In the genomic region with DNA sequence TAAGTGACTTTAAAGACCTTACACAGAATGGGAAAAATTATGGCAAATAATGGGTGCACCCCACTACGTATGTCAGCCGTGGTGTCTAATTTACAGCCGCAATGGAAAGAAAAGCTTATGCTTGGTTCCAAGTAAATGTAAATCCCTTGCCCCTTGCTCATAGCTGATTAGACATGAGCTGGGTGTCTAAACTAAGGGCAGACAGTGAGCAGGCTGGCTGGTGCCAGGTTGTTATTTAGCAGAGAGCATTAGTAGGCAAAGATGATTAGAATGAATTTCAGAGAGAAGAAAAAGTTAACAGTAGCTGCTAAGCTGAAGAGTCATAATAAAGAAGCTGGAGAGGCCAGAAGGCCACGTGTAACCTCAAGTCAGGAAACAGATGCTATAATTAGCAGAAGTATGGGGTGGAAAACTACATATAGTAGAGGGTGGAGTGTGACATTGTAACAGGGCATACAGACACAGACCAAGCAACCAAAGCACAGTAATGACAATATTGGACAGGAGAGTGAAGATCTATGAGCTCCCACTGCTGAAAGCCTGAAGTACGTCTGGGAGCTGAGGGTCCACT, we compare ENCODE assay signal across 13 cellular contexts.
DNase-seq lines count a peak whose midpoint lies in the region; ATAC-seq and TF ChIP-seq lines count a peak whose summit lies in the region.
"Had no signal": no experiment of that assay in that cellular context is flagged by ENCODE, and none has a peak within 500 bp of the region (broad histone marks: within the 10 kb centered on the region; RNA-seq: fewer than 3 reads in every experiment).

No MANE protein-coding gene starts in this region.

- intact Hi-C loops in esophagus squamous epithelium (cut with DNase I) = no loop called here

- TF ChIP-seq POLR2A in esophagus squamous epithelium (IDR thresholded peaks at IDR 0.05) = no peak

- H3K36me3 Mint-ChIP-seq in osteocyte (ENCODE audit: unreplicated experiment) = no peaks in the 10 kb centered on the region

- in situ Hi-C loops in GM23248 (cut with MboI) = no loop called here

- H2AFZ ChIP-seq in GM23248 = no peak overlapping the region

- H3K27ac Mint-ChIP-seq in osteocyte (ENCODE audit: unreplicated experiment) = no peak overlapping the region

- H3K4me3 ChIP-seq in GM23248 = no peak overlapping the region
- H3K4me3 ChIP-seq in esophagus squamous epithelium = no peak overlapping the region
- H3K4me3 ChIP-seq: dorsolateral prefrontal cortex, psoas muscle, SK-N-MC had no signal

- H3F3A ChIP-seq in GM23248 (ENCODE audit: insufficient read depth) = no peaks in the 10 kb centered on the region

- H3K27ac ChIP-seq in GM23248 = no peak overlapping the region
- H3K27ac ChIP-seq in esophagus squamous epithelium = no peak overlapping the region
- H3K27ac ChIP-seq: dorsolateral prefrontal cortex, psoas muscle, SK-N-MC had no signal

- H3K79me2 ChIP-seq in GM23248 (ENCODE audit: insufficient read depth) = no peaks in the 10 kb centered on the region

- no peaks in the 10 kb centered on the region for H3K9me2 ChIP-seq in GM23248 (ENCODE audit: insufficient read depth)

- H3K9me3 Mint-ChIP-seq in osteocyte (ENCODE audit: unreplicated experiment) = no peaks in the 10 kb centered on the region

- no peak overlapping the region for H3K4me3 Mint-ChIP-seq in osteocyte (ENCODE audit: unreplicated experiment)

- no peak overlapping the region for H3K4me2 ChIP-seq in GM23248 (ENCODE audit: unreplicated experiment)

- 54 to 57% methylated on average over 5 of the region's 5 CpGs for WGBS in GM23248 (ENCODE audit: low coverage in 1 of 2, low lambda C conversion rate in 2 of 2, missing lambda C conversion rate in 2 of 2), 2 experiments
- 59 to 64% methylated on average over 5 of the region's 5 CpGs for WGBS in esophagus squamous epithelium, 2 donors

- peak; percentile 1 for DNase-seq in GM23248
- peak; percentile 49 for DNase-seq in NCI-H69 (lab: John Stamatoyannopoulos, UW)
- no peak for DNase-seq in left lobe of liver (ENCODE audit: low spot score)
- no peak for DNase-seq in HK-2 (ENCODE audit: unreplicated experiment)
- no peak for DNase-seq in DMS79 (lab: John Stamatoyannopoulos, UW)
- no peak for DNase-seq in esophagus squamous epithelium (lab: John Stamatoyannopoulos, UW)
- no peak for DNase-seq in osteocyte (ENCODE audit: extremely low spot score, unreplicated experiment)
- DNase-seq: activated T-cell treated with anti-CD3 and anti-CD28 coated beads, Interleukin-2, amount 50 U/mL, for 48 hours; dorsolateral prefrontal cortex; NCI-H1694; psoas muscle had no signal

- no peaks in the 10 kb centered on the region for H3K4me1 ChIP-seq in GM23248 (ENCODE audit: insufficient read depth)
- no peaks in the 10 kb centered on the region for H3K4me1 ChIP-seq in esophagus squamous epithelium
- H3K4me1 ChIP-seq: psoas muscle had no signal

- no peaks in the 10 kb centered on the region for H4K20me1 ChIP-seq in GM23248 (ENCODE audit: insufficient read depth)

- H3K27me3 ChIP-seq in GM23248 (replicated peaks; ENCODE audit: insufficient read depth) = no peaks in the 10 kb centered on the region
- no peaks in the 10 kb centered on the region for H3K27me3 ChIP-seq in esophagus squamous epithelium
- H3K27me3 ChIP-seq: dorsolateral prefrontal cortex had no signal

- H3K9ac ChIP-seq in GM23248 = no peak overlapping the region

- TF ChIP-seq CTCF in esophagus squamous epithelium (IDR thresholded peaks at IDR 0.05) (no peak), osteocyte (IDR thresholded peaks at IDR 0.05) (no peak)

- peaks cover 4% of the 10 kb centered on the region for H3K27me3 Mint-ChIP-seq in osteocyte (ENCODE audit: unreplicated experiment)

- no peaks in the 10 kb centered on the region for H3K4me1 Mint-ChIP-seq in osteocyte (ENCODE audit: unreplicated experiment)

- no peaks in the 10 kb centered on the region for H3K36me3 ChIP-seq in GM23248 (ENCODE audit: low read depth)
- H3K36me3 ChIP-seq in esophagus squamous epithelium = no peaks in the 10 kb centered on the region

- H3K9me3 ChIP-seq in GM23248 (ENCODE audit: low read depth) = no peaks in the 10 kb centered on the region
- H3K9me3 ChIP-seq in esophagus squamous epithelium = no peaks in the 10 kb centered on the region
- H3K9me3 ChIP-seq: psoas muscle had no signal

- ATAC-seq in GM18508 (IDR thresholded peaks at IDR 0.05; ENCODE audit: insufficient read depth, unreplicated experiment) (peak; percentile 23), left lobe of liver (peak; percentile 36)
- ATAC-seq: psoas muscle had no signal

Comparison
In these comparisons a context has a peak if more than half of its experiments do, and no peak if none do; other contexts are left out.
1. DNase-seq: peak in GM23248 (single experiment) and NCI-H69 (single experiment); none in left lobe of liver (single experiment), HK-2 (single experiment), DMS79 (single experiment), esophagus squamous epithelium (single experiment) and osteocyte (single experiment).